ENCODE assay signal across 8 cellular contexts in the genomic region with DNA sequence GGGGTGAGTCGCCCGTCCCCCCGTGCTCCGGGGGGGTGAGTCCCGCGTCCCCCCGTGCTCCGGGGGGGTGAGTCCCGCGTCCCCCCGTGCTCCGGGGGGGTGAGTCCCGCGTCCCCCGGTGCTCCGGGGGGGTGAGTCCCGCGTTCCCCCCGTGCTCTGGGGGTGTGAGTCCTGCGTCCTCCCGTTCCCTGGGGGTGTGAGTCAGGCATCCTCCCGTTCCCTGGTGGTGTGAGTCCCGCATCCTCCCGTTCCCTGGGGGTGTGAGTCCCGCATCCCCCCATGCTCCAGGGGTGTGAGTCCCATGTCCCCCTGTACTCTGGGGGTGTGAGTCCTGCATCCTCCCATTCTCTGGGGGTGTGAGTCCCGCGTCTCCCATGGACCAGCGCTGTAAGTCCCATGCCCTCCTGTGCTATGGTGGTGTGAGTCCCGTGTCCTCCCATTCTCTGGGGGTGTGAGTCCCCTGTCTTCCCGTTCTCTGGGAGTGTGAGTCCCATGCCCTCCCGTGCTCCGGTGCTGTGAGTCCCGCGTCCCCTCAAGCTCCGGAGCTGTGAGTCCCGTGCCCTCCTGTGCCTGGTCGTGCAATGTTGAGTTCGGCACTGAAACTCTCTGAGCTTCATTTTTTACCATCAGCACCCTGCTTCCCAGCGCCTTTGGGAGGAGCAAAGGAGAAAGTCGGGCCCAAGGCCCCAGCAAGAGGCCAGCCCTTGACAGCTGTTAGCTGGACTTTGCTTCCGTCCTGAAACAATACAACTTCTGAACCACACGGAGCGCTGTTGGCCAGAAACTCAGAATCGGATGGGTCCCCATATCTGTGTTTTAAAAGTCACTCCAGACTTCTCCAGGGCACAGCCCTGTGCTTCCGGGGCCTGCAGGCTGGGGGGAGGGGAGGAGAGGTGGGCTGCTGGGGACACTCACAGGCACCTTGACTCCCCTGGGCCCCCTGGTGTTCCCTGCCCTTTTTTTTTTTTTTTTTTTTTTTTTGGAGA. TPM values are rescaled to one million over a fixed set of nuclear protein-coding genes. Genes with fewer than 3 reads are reported as not detected.
DNase-seq lines count a peak whose midpoint lies in the region; ATAC-seq, FAIRE-seq and TF ChIP-seq lines count a peak whose summit lies in the region.

No MANE protein-coding gene starts in this region.

- H3K27ac ChIP-seq in AG04450 (ENCODE audit: low read depth, low read length): no peak overlapping the region
- H3K27ac ChIP-seq in brain microvascular endothelial cell: no peak overlapping the region

- TF ChIP-seq CTCF in AG04450 (IDR thresholded peaks at IDR 0.05; ENCODE audit: low read depth, low read length): peak; percentile 54
- peak; percentile 40 for TF ChIP-seq CTCF in GM12873 (IDR thresholded peaks at IDR 0.05; ENCODE audit: insufficient read depth, low read depth, low read length, missing control alignments)
- peak; percentile 71 for TF ChIP-seq CTCF in brain microvascular endothelial cell (IDR thresholded peaks at IDR 0.05; ENCODE audit: low read depth, low read length, missing control alignments)

- FAIRE-seq in urothelium cell line (lab: Jason Lieb, UNC): no peak

- H3K4me3 ChIP-seq in AG04450 (ENCODE audit: low read depth, low read length): no peak overlapping the region
- no peak overlapping the region for H3K4me3 ChIP-seq in brain microvascular endothelial cell (ENCODE audit: low read depth, low read length)

- H3K36me3 ChIP-seq in brain microvascular endothelial cell (replicated peaks): no peaks in the 10 kb centered on the region

- peaks cover 15% of the 10 kb centered on the region for H3K9me3 ChIP-seq in AG04450 (ENCODE audit: control insufficient read depth, insufficient read depth, low read length)

- CTCF ChIA-PET in AG04450 (lab: Charles Lee): interaction anchor here (0.6 to 1.6 kb wide), 10 partner anchors 8 to 780 kb away, joined by 3 to 7 read pairs (median 3); a partner anchor contains a TSS

- POLR2A ChIA-PET in AG04450 (lab: Yijun Ruan, JAX): interaction anchor here (0.7 to 1.1 kb wide), 2 partner anchors 11 to 339 kb away, joined by 3 to 8 read pairs; a partner anchor contains a TSS

- DNase-seq in AG04450 (ENCODE audit: low read depth, low spot score): peak; percentile 38
- DNase-seq in NCI-H526 (lab: John Stamatoyannopoulos, UW): peak; percentile 55 to 77
- peak; percentile 52 for DNase-seq in brain microvascular endothelial cell
- DNase-seq in left colon: peak; percentile 77 to 91
- peak; percentile 64 for DNase-seq in urothelium cell line (ENCODE audit: low spot score)
- DNase-seq in HK-2 (ENCODE audit: unreplicated experiment): no peak

- in situ Hi-C loops in brain microvascular endothelial cell (cut with HindIII; ENCODE audit: low pct_ligation_motif_present, low sequenced_read_pairs): no loop called here

- H3K27me3 ChIP-seq in AG04450 (ENCODE audit: control insufficient read depth, insufficient read depth, low read length) (peaks cover 27% of the 10 kb centered on the region), brain microvascular endothelial cell (replicated peaks) (peaks cover 6% of the 10 kb centered on the region)

- intact Hi-C loops in left colon (cut with DNase I, micrococcal nuclease): no loop called here

- ATAC-seq in left colon: peak; percentile 92
- ATAC-seq in HG02840 (IDR thresholded peaks at IDR 0.05; ENCODE audit: low FRiP score, unreplicated experiment): no peak

RNA-seq across cellular contexts. Expression of a gene that starts 11.5 kb away (rescaled TPM):
- 8.5 and 10.1 TPM in 2 replicates for polyA plus RNA-seq in AG04450 (2011; rRNA removed)
- polyA minus RNA-seq in AG04450 (2011; rRNA and poly(A)+ RNA removed): 7.5 and 9.2 TPM in 2 replicates
- total RNA-seq in left colon: 10 to 100 TPM; 32.6 to 43.7 TPM
